1 cellular context compared by ENCODE assay signal in genomic region chr22:43088616-43088978, GRCh38.
TF ChIP-seq lines count a peak whose summit lies in the region.

No MANE protein-coding gene starts in this region.

TF ChIP-seq in K562, 482 proteins besides CTCF, POLR2A, EP300 and RAD21:
- TF ChIP-seq, protein P1, sequence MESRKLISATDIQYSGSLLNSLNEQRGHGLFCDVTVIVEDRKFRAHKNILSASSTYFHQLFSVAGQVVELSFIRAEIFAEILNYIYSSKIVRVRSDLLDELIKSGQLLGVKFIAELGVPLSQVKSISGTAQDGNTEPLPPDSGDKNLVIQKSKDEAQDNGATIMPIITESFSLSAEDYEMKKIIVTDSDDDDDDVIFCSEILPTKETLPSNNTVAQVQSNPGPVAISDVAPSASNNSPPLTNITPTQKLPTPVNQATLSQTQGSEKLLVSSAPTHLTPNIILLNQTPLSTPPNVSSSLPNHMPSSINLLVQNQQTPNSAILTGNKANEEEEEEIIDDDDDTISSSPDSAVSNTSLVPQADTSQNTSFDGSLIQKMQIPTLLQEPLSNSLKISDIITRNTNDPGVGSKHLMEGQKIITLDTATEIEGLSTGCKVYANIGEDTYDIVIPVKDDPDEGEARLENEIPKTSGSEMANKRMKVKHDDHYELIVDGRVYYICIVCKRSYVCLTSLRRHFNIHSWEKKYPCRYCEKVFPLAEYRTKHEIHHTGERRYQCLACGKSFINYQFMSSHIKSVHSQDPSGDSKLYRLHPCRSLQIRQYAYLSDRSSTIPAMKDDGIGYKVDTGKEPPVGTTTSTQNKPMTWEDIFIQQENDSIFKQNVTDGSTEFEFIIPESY (CRISPR knock-in tag; IDR thresholded peaks at IDR 0.05) = 0 out of 2 replicates have a peak, but pooled peaks have one; percentile 5
- TF ChIP-seq ZNF184 (CRISPR knock-in tag; IDR thresholded peaks at IDR 0.05) = no peak
- TF ChIP-seq CEBPB (tag; IDR thresholded peaks at IDR 0.05) = peak; percentile 7; the same call in 1 of the 2 replicates
- TF ChIP-seq BCL6 (CRISPR knock-in tag; IDR thresholded peaks at IDR 0.05) = no peak
- TF ChIP-seq, protein P2, sequence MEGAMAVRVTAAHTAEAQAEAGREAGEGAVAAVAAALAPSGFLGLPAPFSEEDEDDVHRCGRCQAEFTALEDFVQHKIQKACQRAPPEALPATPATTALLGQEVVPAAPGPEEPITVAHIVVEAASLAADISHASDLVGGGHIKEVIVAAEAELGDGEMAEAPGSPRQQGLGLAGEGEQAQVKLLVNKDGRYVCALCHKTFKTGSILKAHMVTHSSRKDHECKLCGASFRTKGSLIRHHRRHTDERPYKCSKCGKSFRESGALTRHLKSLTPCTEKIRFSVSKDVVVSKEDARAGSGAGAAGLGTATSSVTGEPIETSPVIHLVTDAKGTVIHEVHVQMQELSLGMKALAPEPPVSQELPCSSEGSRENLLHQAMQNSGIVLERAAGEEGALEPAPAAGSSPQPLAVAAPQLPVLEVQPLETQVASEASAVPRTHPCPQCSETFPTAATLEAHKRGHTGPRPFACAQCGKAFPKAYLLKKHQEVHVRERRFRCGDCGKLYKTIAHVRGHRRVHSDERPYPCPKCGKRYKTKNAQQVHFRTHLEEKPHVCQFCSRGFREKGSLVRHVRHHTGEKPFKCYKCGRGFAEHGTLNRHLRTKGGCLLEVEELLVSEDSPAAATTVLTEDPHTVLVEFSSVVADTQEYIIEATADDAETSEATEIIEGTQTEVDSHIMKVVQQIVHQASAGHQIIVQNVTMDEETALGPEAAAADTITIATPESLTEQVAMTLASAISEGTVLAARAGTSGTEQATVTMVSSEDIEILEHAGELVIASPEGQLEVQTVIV (CRISPR knock-in tag; IDR thresholded peaks at IDR 0.05; ENCODE audit: borderline replicate concordance) = no peak
- no peak for TF ChIP-seq ZNF589 (CRISPR knock-in tag; IDR thresholded peaks at IDR 0.05; ENCODE audit: low read depth)
- TF ChIP-seq HIVEP1 (CRISPR knock-in tag; IDR thresholded peaks at IDR 0.05) = no peak
- no peak for TF ChIP-seq NFYB (IDR thresholded peaks at IDR 0.05; ENCODE audit: extremely low read depth, insufficient read length)
- TF ChIP-seq, protein P3, sequence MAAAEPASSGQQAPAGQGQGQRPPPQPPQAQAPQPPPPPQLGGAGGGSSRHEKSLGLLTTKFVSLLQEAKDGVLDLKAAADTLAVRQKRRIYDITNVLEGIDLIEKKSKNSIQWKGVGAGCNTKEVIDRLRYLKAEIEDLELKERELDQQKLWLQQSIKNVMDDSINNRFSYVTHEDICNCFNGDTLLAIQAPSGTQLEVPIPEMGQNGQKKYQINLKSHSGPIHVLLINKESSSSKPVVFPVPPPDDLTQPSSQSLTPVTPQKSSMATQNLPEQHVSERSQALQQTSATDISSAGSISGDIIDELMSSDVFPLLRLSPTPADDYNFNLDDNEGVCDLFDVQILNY (CRISPR knock-in tag; IDR thresholded peaks at IDR 0.05) = no peak
- TF ChIP-seq, protein P4, sequence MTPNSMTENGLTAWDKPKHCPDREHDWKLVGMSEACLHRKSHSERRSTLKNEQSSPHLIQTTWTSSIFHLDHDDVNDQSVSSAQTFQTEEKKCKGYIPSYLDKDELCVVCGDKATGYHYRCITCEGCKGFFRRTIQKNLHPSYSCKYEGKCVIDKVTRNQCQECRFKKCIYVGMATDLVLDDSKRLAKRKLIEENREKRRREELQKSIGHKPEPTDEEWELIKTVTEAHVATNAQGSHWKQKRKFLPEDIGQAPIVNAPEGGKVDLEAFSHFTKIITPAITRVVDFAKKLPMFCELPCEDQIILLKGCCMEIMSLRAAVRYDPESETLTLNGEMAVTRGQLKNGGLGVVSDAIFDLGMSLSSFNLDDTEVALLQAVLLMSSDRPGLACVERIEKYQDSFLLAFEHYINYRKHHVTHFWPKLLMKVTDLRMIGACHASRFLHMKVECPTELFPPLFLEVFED (CRISPR knock-in tag; conservative IDR thresholded peaks at IDR 0.05) = no peak
- no peak for TF ChIP-seq MEF2A (IDR thresholded peaks at IDR 0.05; ENCODE audit: control insufficient read depth, low read depth, low read length)
- TF ChIP-seq SFPQ (IDR thresholded peaks at IDR 0.05; ENCODE audit: low read depth, low read length) = no peak
